1 cellular context compared by ENCODE assay signal in the genomic region with DNA sequence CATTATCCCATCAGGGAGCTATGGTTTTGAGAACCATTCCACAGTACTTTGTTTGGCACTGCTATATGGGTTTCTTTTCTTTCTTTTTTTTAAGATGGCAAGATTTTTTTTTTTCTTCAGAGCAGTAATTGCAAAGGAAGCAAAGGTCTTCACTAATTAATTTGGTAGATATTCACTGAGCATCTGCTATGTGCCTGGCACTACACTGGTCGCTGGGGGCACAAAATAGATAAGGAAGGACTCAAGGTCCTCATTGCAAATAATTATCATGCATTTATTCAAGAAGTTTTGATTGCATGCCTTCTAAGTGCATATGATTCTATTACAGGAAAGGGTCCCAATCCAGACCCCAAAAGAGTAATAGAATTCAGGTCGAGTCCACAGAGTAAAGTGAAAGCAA.
TF ChIP-seq lines count a peak whose summit lies in the region.

No MANE protein-coding gene starts in this region.

TF ChIP-seq in HCT116, 20 proteins besides CTCF, POLR2A, EP300 and RAD21 (continued from another document):
- TF ChIP-seq, protein P1, sequence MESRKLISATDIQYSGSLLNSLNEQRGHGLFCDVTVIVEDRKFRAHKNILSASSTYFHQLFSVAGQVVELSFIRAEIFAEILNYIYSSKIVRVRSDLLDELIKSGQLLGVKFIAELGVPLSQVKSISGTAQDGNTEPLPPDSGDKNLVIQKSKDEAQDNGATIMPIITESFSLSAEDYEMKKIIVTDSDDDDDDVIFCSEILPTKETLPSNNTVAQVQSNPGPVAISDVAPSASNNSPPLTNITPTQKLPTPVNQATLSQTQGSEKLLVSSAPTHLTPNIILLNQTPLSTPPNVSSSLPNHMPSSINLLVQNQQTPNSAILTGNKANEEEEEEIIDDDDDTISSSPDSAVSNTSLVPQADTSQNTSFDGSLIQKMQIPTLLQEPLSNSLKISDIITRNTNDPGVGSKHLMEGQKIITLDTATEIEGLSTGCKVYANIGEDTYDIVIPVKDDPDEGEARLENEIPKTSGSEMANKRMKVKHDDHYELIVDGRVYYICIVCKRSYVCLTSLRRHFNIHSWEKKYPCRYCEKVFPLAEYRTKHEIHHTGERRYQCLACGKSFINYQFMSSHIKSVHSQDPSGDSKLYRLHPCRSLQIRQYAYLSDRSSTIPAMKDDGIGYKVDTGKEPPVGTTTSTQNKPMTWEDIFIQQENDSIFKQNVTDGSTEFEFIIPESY (IDR thresholded peaks at IDR 0.05; ENCODE audit: extremely low read depth, insufficient replicate concordance, low read length): no peak
- TF ChIP-seq JUND (IDR thresholded peaks at IDR 0.05): no peak
